17 cellular contexts compared by ENCODE assay signal in genomic region chr17:21663166-21663565, GRCh38. TPM values are rescaled to one million over a fixed set of nuclear protein-coding genes. Genes with fewer than 3 reads are reported as not detected.
"Had no signal": no experiment of that assay in that cellular context is flagged by ENCODE, and none has a peak within 500 bp of the region (broad histone marks: within the 10 kb centered on the region; RNA-seq: fewer than 3 reads in every experiment).

No MANE protein-coding gene starts in this region.

RNA-seq across cellular contexts. Expression of gene KCNJ18, which starts 29.2 kb away (rescaled TPM):
- total RNA-seq: activated CD4-positive, alpha-beta memory T cell treated with anti-CD3 and anti-CD28 coated beads for 36 hours; activated CD4-positive, alpha-beta T cell treated with anti-CD3 and anti-CD28 coated beads for 36 hours; activated CD8-positive, alpha-beta memory T cell treated with anti-CD3 and anti-CD28 coated beads for 36 hours; activated CD8-positive, alpha-beta T cell treated with anti-CD3 and anti-CD28 coated beads for 36 hours; activated naive CD4-positive, alpha-beta T cell treated with anti-CD3 and anti-CD28 coated beads for 36 hours; activated naive CD4-positive, alpha-beta T cell treated with anti-CD3 and anti-CD28 coated beads, Interleukin-2, amount 50 U/mL, for 72 hours; activated T-cell treated with anti-CD3 and anti-CD28 coated beads, Interleukin-2, amount 50 U/mL, for 4 hours; activated T-cell treated with anti-CD3 and anti-CD28 coated beads, Interleukin-2, amount 50 U/mL, for 72 hours; activated T-helper 1 cell treated with anti-CD3 and anti-CD28 coated beads, Interleukin-12 subunit alpha, Interleukin-12 subunit beta, Interleukin-2, Interleukin-4 antibody, amounts not matched to agents 30 ng/mL and 10 ng/mL and 1 ng/mL, durations not matched to agents 14 hours and 24 hours and 36 hours; activated T-helper 17 cell treated with anti-CD3 and anti-CD28 coated beads, Interleukin-2, amount 50 U/mL, for 72 hours; adrenal gland; aorta; astrocyte; body of pancreas; breast epithelium; cardiac septum; WTC11 had no signal
- polyA plus RNA-seq: adrenal gland, aorta had no signal
